8 cellular contexts compared by ENCODE assay signal in the genomic region with DNA sequence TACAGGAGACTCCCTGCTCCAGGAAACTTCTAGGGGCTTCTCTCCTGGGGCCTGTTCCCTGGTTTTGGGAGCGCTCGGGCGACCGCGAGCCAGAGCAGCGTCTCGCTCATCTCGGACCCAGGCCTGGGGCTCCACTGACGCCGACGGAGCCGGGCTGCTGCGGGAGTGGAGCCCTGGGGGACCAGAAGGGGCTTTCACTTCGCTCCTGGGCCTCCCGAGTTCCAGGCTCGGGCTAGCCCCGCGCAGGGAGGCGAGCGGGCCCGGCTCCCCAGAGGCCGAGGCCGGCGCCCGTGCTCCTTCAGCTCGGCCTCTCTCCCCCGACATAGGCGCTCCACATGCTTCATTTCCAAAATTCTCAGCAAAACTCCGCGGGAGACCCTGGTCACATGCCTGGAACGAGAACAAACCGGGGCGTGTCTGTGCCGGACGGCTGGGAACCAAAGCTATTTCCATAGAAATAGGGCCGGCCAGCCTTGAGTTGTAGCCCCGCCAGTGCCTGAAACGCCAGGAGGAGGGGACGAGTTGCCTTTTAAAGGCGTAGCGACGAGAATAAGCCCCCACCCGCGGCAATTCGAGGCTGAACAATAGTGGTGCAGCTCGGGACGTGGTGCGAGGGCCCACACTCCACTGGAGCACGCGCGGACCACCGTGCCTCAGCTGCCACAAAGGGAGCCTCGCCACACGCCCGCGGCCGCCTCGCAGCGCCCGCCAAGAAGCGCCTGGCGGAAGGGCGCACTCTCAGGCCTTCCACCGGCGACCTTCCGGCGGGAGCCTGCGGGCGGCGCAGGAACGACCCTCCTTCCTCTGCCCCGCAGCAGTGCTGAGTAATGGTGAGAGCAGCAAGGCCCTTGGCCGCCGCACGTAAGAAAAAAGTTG. TPM values are rescaled to one million over a fixed set of nuclear protein-coding genes. Genes with fewer than 3 reads are reported as not detected.
DNase-seq lines count a peak whose midpoint lies in the region; ATAC-seq, FAIRE-seq and TF ChIP-seq lines count a peak whose summit lies in the region.

No MANE protein-coding gene starts in this region.

- no peaks in the 10 kb centered on the region for H3K36me3 ChIP-seq in neuron (ENCODE audit: insufficient read depth, low read length)

- H3K4me3 Mint-ChIP-seq in activated T-cell treated with anti-CD3 and anti-CD28 coated beads, Interleukin-2, amount 50 U/mL, for 4 hours: no peak overlapping the region

- H3K4me1 ChIP-seq in foreskin keratinocyte (peaks cover 11% of the 10 kb centered on the region), neuron (ENCODE audit: insufficient read depth, low read length) (peaks cover 42% of the 10 kb centered on the region)

- peaks cover 29% of the 10 kb centered on the region for H3K4me1 Mint-ChIP-seq in activated T-cell treated with anti-CD3 and anti-CD28 coated beads, Interleukin-2, amount 50 U/mL, for 4 hours (ENCODE audit: low read depth)

- H3K36me3 Mint-ChIP-seq in activated T-cell treated with anti-CD3 and anti-CD28 coated beads, Interleukin-2, amount 50 U/mL, for 4 hours (ENCODE audit: insufficient read depth): peaks cover 23% of the 10 kb centered on the region

- TF ChIP-seq CTCF in foreskin keratinocyte (conservative IDR thresholded peaks at IDR 0.05): no peak

- no peaks in the 10 kb centered on the region for H3K9me3 ChIP-seq in neuron (ENCODE audit: low read length)

- TF ChIP-seq POLR2A in GM12892 (IDR thresholded peaks at IDR 0.05; ENCODE audit: low read depth, low read length): peak; percentile 82; the same call in 1 of the 2 replicates

- H3K27ac ChIP-seq in foreskin keratinocyte: peak overlapping the region; percentile 65

- H3K27me3 ChIP-seq in foreskin keratinocyte (no peaks in the 10 kb centered on the region), neuron (ENCODE audit: insufficient read depth, low read length) (no peaks in the 10 kb centered on the region)

- H3K27me3 Mint-ChIP-seq in activated T-cell treated with anti-CD3 and anti-CD28 coated beads, Interleukin-2, amount 50 U/mL, for 4 hours (ENCODE audit: low read depth): no peaks in the 10 kb centered on the region

- ATAC-seq in HG02763 (IDR thresholded peaks at IDR 0.05; ENCODE audit: unreplicated experiment) (peak; percentile 23), foreskin keratinocyte (peak; percentile 30)
- peak; percentile 21 to 30 for ATAC-seq in activated T-cell treated with anti-CD3 and anti-CD28 coated beads, Interleukin-2, amount 50 U/mL, for 4 hours

- H3K4me3 ChIP-seq in neuron (ENCODE audit: low read length): peak overlapping the region; percentile 48

- H2AFZ ChIP-seq in neuron (ENCODE audit: low read depth, low read length): peak overlapping the region; percentile 42

- DNase-seq in AG08396 (ENCODE audit: low spot score) (peak; percentile 74), GM12892 (ENCODE audit: insufficient read length) (peak; percentile 52), NCI-H1930 (lab: John Stamatoyannopoulos, UW) (peak; percentile 39 to 63), foreskin keratinocyte (peak; percentile 29 to 54), ureter (ENCODE audit: low spot score) (peak; percentile 79)
- DNase-seq in activated T-cell treated with anti-CD3 and anti-CD28 coated beads, Interleukin-2, amount 50 U/mL, for 4 hours: peak; percentile 53

- FAIRE-seq in GM12892 (lab: Jason Lieb, UNC): peak; percentile 60

- H3K9me3 Mint-ChIP-seq in activated T-cell treated with anti-CD3 and anti-CD28 coated beads, Interleukin-2, amount 50 U/mL, for 4 hours: no peaks in the 10 kb centered on the region

RNA-seq across cellular contexts. Expression of gene G3BP1, which starts 1.1 kb away (rescaled TPM):
- 110 TPM for polyA plus RNA-seq in GM12892 (2012; ENCODE audit: missing spikeins)
- total RNA-seq in activated T-cell treated with anti-CD3 and anti-CD28 coated beads, Interleukin-2, amount 50 U/mL, for 4 hours: 100 to 1,000 TPM; 532 to 555 (median 540) TPM
- total RNA-seq in foreskin keratinocyte (270 and 295 TPM in 2 replicates), ureter (209 TPM)
- 74.1 and 96.7 TPM in 2 replicates for polyA plus RNA-seq in foreskin keratinocyte

RNA-seq across cellular contexts. Expression of gene ATOX1, which starts 12.2 kb away (rescaled TPM):
- polyA plus RNA-seq in GM12892 (2012; ENCODE audit: missing spikeins): 130 TPM
- 10 to 100 TPM; 89.0 to 94.3 (median 91.7) TPM for total RNA-seq in activated T-cell treated with anti-CD3 and anti-CD28 coated beads, Interleukin-2, amount 50 U/mL, for 4 hours
- total RNA-seq in foreskin keratinocyte (175 and 202 TPM in 2 replicates), ureter (88.6 TPM)
- polyA plus RNA-seq in foreskin keratinocyte: 352 and 359 TPM in 2 replicates

Comparison
In these comparisons a context has a peak if more than half of its experiments do, and no peak if none do; other contexts are left out.
1. Peak in every context shown above with its lines: DNase-seq, ATAC-seq, H3K4me3 ChIP-seq and H3K27ac ChIP-seq.